ENCODE assay signal across 19 cellular contexts in the genomic region with DNA sequence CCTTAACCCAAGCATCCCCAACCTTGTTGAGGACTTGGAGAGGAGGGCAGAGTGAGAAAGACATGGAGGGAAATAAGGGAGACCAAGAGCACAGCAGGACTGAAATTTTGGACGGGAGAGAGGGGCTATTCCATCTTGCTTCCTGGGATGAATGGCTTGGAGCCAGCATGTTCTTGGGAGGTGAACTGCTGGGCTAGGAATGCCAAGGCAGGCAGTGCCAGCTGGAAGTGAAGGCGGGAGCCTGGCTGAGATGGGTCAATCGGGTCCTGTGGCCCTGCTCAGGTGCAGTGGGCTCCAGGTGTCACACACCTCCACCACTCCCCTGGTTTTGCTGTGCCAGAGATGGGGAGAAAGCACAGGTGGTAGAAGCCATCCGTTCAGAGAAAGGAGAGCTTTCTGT. TPM values are rescaled to one million over a fixed set of nuclear protein-coding genes. Genes with fewer than 3 reads are reported as not detected.
DNase-seq lines count a peak whose midpoint lies in the region; ATAC-seq, FAIRE-seq and TF ChIP-seq lines count a peak whose summit lies in the region.
"Had no signal": no experiment of that assay in that cellular context is flagged by ENCODE, and none has a peak within 500 bp of the region (broad histone marks: within the 10 kb centered on the region; RNA-seq: fewer than 3 reads in every experiment).

No MANE protein-coding gene starts in this region.

- peak; percentile 43 for FAIRE-seq in bronchial epithelial cell (lab: Jason Lieb, UNC)

- DNase-seq in bronchial epithelial cell (ENCODE audit: low read depth) (no peak), C1 segment of cervical spinal cord (lab: John Stamatoyannopoulos, UW) (no peak)
- no peak for DNase-seq in activated CD8-positive, alpha-beta T cell treated with anti-CD3 and anti-CD28 coated beads for 36 hours
- DNase-seq: EL, GF-D8, HCEC 1CT, KBM-7, NCI-H2227 treated with DMSO at 0.1 percent for 48 hours, NCI-H748 treated with DMSO at 0.1 percent for 48 hours, T-helper 1 cell had no signal

- H3K9ac ChIP-seq in BLaER1: no peak overlapping the region
- no peak overlapping the region for H3K9ac ChIP-seq in skeletal muscle tissue (ENCODE audit: low read depth in 1 of 3, low read length in 3 of 3)

- no peaks in the 10 kb centered on the region for H3K27me3 Mint-ChIP-seq in activated CD8-positive, alpha-beta T cell treated with anti-CD3 and anti-CD28 coated beads for 36 hours

- no peak overlapping the region for H3K27ac Mint-ChIP-seq in activated CD8-positive, alpha-beta T cell treated with anti-CD3 and anti-CD28 coated beads for 36 hours
- H3K27ac Mint-ChIP-seq: GM23338 had no signal

- no peaks in the 10 kb centered on the region for H3K9me3 Mint-ChIP-seq in activated CD8-positive, alpha-beta T cell treated with anti-CD3 and anti-CD28 coated beads for 36 hours
- H3K9me3 Mint-ChIP-seq: CD8-positive, alpha-beta T cell; GM23338 had no signal

- no peaks in the 10 kb centered on the region for H3K9me3 ChIP-seq in BLaER1
- H3K9me3 ChIP-seq in skeletal muscle tissue (ENCODE audit: control insufficient read depth in 3 of 3, low read length in 3 of 3): no peaks in the 10 kb centered on the region
- H3K9me3 ChIP-seq: BE2C, SJCRH30 had no signal

- no peaks in the 10 kb centered on the region for H3K36me3 Mint-ChIP-seq in activated CD8-positive, alpha-beta T cell treated with anti-CD3 and anti-CD28 coated beads for 36 hours (ENCODE audit: low read depth)
- H3K36me3 Mint-ChIP-seq: CD8-positive, alpha-beta T cell had no signal

- H3K36me3 ChIP-seq in BLaER1: no peaks in the 10 kb centered on the region
- H3K36me3 ChIP-seq in bronchial epithelial cell (ENCODE audit: control insufficient read depth, insufficient read depth, low read length): no peaks in the 10 kb centered on the region
- H3K36me3 ChIP-seq in skeletal muscle tissue (ENCODE audit: control insufficient read depth in 3 of 3, insufficient read depth in 3 of 3, low read length in 3 of 3): no peaks in the 10 kb centered on the region
- H3K36me3 ChIP-seq: BE2C, SJCRH30 had no signal

- peaks cover 5% of the 10 kb centered on the region for H3K4me1 Mint-ChIP-seq in activated CD8-positive, alpha-beta T cell treated with anti-CD3 and anti-CD28 coated beads for 36 hours (ENCODE audit: low read depth)
- H3K4me1 Mint-ChIP-seq: GM23338 had no signal

- H4K20me1 ChIP-seq in BLaER1: no peaks in the 10 kb centered on the region

- POLR2A ChIA-PET in activated CD8-positive, alpha-beta T cell treated with anti-CD3 and anti-CD28 coated beads for 36 hours (lab: Charles Lee): no interaction called here

- no peak for ATAC-seq in GM21737 (IDR thresholded peaks at IDR 0.05; ENCODE audit: unreplicated experiment)
- ATAC-seq in activated CD8-positive, alpha-beta T cell treated with anti-CD3 and anti-CD28 coated beads for 36 hours: no peak
- ATAC-seq: CD8-positive, alpha-beta T cell had no signal

- H3K4me3 ChIP-seq in BLaER1: no peak overlapping the region
- no peak overlapping the region for H3K4me3 ChIP-seq in bronchial epithelial cell (ENCODE audit: low read depth, low read length)
- H3K4me3 ChIP-seq in skeletal muscle tissue (ENCODE audit: low read length in 3 of 3): no peak overlapping the region
- H3K4me3 ChIP-seq: GM23338, SJCRH30 had no signal

- H3K4me2 ChIP-seq in BLaER1: peak overlapping the region; percentile 63; the same call in 1 of the 2 replicates
- H3K4me2 ChIP-seq: GM23338 had no signal

- TF ChIP-seq CTCF in C4-2B (conservative IDR thresholded peaks at IDR 0.05): no peak
- TF ChIP-seq CTCF in bronchial epithelial cell (IDR thresholded peaks at IDR 0.05; ENCODE audit: insufficient read depth, low read length, severe bottlenecking): no peak
- TF ChIP-seq CTCF in activated CD8-positive, alpha-beta T cell treated with anti-CD3 and anti-CD28 coated beads for 36 hours (IDR thresholded peaks at IDR 0.05): no peak

- H3K4me1 ChIP-seq in BLaER1 (peaks cover 53% of the 10 kb centered on the region), skeletal muscle tissue (ENCODE audit: control insufficient read depth in 3 of 3, insufficient read depth in 3 of 3, low read length in 3 of 3) (peaks cover 4 to 10% (median 5%) of the 10 kb centered on the region in 3 donors)
- H3K4me1 ChIP-seq: BE2C, SJCRH30 had no signal

- H3K4me3 Mint-ChIP-seq in activated CD8-positive, alpha-beta T cell treated with anti-CD3 and anti-CD28 coated beads for 36 hours: no peak overlapping the region
- H3K4me3 Mint-ChIP-seq: CD8-positive, alpha-beta T cell; GM23338 had no signal

- intact Hi-C loops in activated CD8-positive, alpha-beta T cell treated with anti-CD3 and anti-CD28 coated beads for 36 hours (cut with micrococcal nuclease): no loop called here

- H3K27me3 ChIP-seq in BLaER1 (no peaks in the 10 kb centered on the region), bronchial epithelial cell (ENCODE audit: control insufficient read depth, insufficient read depth, low read length) (no peaks in the 10 kb centered on the region), skeletal muscle tissue (ENCODE audit: control insufficient read depth in 3 of 3, insufficient read depth in 3 of 3, low read length in 3 of 3) (peaks cover 0 to 14% (median 5%) of the 10 kb centered on the region in 3 donors)
- H3K27me3 ChIP-seq: BE2C had no signal

- CTCF ChIA-PET in activated CD8-positive, alpha-beta T cell treated with anti-CD3 and anti-CD28 coated beads for 36 hours (lab: Charles Lee): interaction anchor here (1.0 to 1.7 kb wide), 3 partner anchors 8 to 41 kb away, joined by 3 to 4 read pairs (median 4); no protein-coding TSS in a partner anchor

- no peak overlapping the region for H3K27ac ChIP-seq in BLaER1
- H3K27ac ChIP-seq in C4-2B: peak overlapping the region; percentile 34
- peak overlapping the region; percentile 44 for H3K27ac ChIP-seq in skeletal muscle tissue (ENCODE audit: low read depth, low read length)
- H3K27ac ChIP-seq: SJCRH30 had no signal

RNA-seq across cellular contexts. Expression of gene WNT9B, which starts 25.5 kb away (rescaled TPM):
- total RNA-seq in bronchial epithelial cell: not detected in 2 replicates
- not detected for total RNA-seq in skeletal muscle tissue
- not detected for total RNA-seq in activated CD8-positive, alpha-beta T cell treated with anti-CD3 and anti-CD28 coated beads for 36 hours
- total RNA-seq: A673; CD8-positive, alpha-beta T cell; SJCRH30 had no signal

RNA-seq across cellular contexts. Expression of gene GOSR2, which starts 46.0 kb away (rescaled TPM):
- total RNA-seq in bronchial epithelial cell: 37.6 and 46.7 TPM in 2 replicates
- total RNA-seq in skeletal muscle tissue: 41.2 TPM
- 10 to 100 TPM; 44.8 to 50.0 TPM for total RNA-seq in activated CD8-positive, alpha-beta T cell treated with anti-CD3 and anti-CD28 coated beads for 36 hours

RNA-seq across cellular contexts. Expression of gene WNT3, which starts 58.4 kb away (rescaled TPM):
- 0.79 and 1.0 TPM in 2 replicates for total RNA-seq in bronchial epithelial cell
- total RNA-seq in skeletal muscle tissue: 1.0 TPM
- under 1 TPM in 1 of 2 experiments, not detected in 1; 0.09 TPM for total RNA-seq in activated CD8-positive, alpha-beta T cell treated with anti-CD3 and anti-CD28 coated beads for 36 hours
- total RNA-seq: CD8-positive, alpha-beta T cell had no signal
